8 cellular contexts compared by ENCODE assay signal in genomic region chr22:20530368-20531153, GRCh38. TPM values are rescaled to one million over a fixed set of nuclear protein-coding genes. Genes with fewer than 3 reads are reported as not detected.
DNase-seq lines count a peak whose midpoint lies in the region; ATAC-seq and TF ChIP-seq lines count a peak whose summit lies in the region.

No MANE protein-coding gene starts in this region.

- no peak for TF ChIP-seq CTCF in hepatocyte (IDR thresholded peaks at IDR 0.05; ENCODE audit: poor library complexity)
- TF ChIP-seq CTCF in stomach (IDR thresholded peaks at IDR 0.05), result no peak

- no peak for ATAC-seq in GM21367 (IDR thresholded peaks at IDR 0.05; ENCODE audit: unreplicated experiment)
- ATAC-seq in HG02852 (IDR thresholded peaks at IDR 0.05; ENCODE audit: unreplicated experiment), result no peak
- ATAC-seq in HG03139 (IDR thresholded peaks at IDR 0.05; ENCODE audit: unreplicated experiment), result no peak

- peaks cover 49% of the 10 kb centered on the region for H4K20me1 ChIP-seq in hepatocyte (ENCODE audit: insufficient read depth, poor library complexity, severe bottlenecking)

- H3K36me3 ChIP-seq in adipocyte (ENCODE audit: control insufficient read depth, insufficient read depth, low read length, severe bottlenecking) (peaks cover 20% of the 10 kb centered on the region), hepatocyte (replicated peaks; ENCODE audit: insufficient read depth, low read depth) (no peaks in the 10 kb centered on the region), stomach (peaks cover 0 to 28% (median 25%) of the 10 kb centered on the region in 4 donors)

- H3K9me2 ChIP-seq in hepatocyte (replicated peaks; ENCODE audit: insufficient read depth), result no peaks in the 10 kb centered on the region

- H3K9ac ChIP-seq in adipocyte (ENCODE audit: low read length), result peak overlapping the region; percentile 81

- H3K4me3 ChIP-seq in adipocyte (ENCODE audit: low read length), result peak overlapping the region; percentile 22
- no peak overlapping the region for H3K4me3 ChIP-seq in hepatocyte
- H3K4me3 ChIP-seq in stomach, result no peak overlapping the region

- TF ChIP-seq EP300 in stomach (IDR thresholded peaks at IDR 0.05), result no peak

- H2AFZ ChIP-seq in hepatocyte, result no peak overlapping the region

- peak; percentile 46 for DNase-seq in H4 (ENCODE audit: low spot score)
- DNase-seq in adipocyte (ENCODE audit: low read depth), result peak; percentile 73
- peak; percentile 65 for DNase-seq in hepatocyte (ENCODE audit: low spot score)
- DNase-seq in stomach, result no peak
- no peak for DNase-seq in HUDEP-2 (lab: John Stamatoyannopoulos, UW; ENCODE audit: unreplicated experiment in 76 of 76)

- H3K27ac ChIP-seq in hepatocyte (peak overlapping the region; percentile 93), stomach (peak overlapping the region; percentile 39 to 82 (median 73))

- H3K79me2 ChIP-seq in hepatocyte, result peaks cover 88% of the 10 kb centered on the region

- TF ChIP-seq POLR2A in stomach (IDR thresholded peaks at IDR 0.05), result no peak

- H3K9me3 ChIP-seq in adipocyte (ENCODE audit: control insufficient read depth, low read length) (no peaks in the 10 kb centered on the region), hepatocyte (ENCODE audit: low read depth) (no peaks in the 10 kb centered on the region), stomach (no peaks in the 10 kb centered on the region)

- intact Hi-C loops in stomach (cut with DNase I; ENCODE audit: low total_unique reads), result no loop called here

- H3K4me2 ChIP-seq in hepatocyte, result peak overlapping the region; percentile 15

- H3K4me1 ChIP-seq in adipocyte (ENCODE audit: control insufficient read depth, insufficient read depth, low read length), result peaks cover 61% of the 10 kb centered on the region
- peaks cover 39% of the 10 kb centered on the region for H3K4me1 ChIP-seq in hepatocyte (ENCODE audit: insufficient read depth)
- peaks cover 38 to 96% (median 59%) of the 10 kb centered on the region in 4 donors for H3K4me1 ChIP-seq in stomach

- H3K27me3 ChIP-seq in adipocyte (replicated peaks; ENCODE audit: control insufficient read depth, insufficient read depth, low read length) (no peaks in the 10 kb centered on the region), hepatocyte (no peaks in the 10 kb centered on the region), stomach (no peaks in the 10 kb centered on the region)

- 72% methylated on average over 15 of the region's 15 CpGs for WGBS in hepatocyte (ENCODE audit: low lambda C conversion rate, missing lambda C conversion rate)
- WGBS in stomach, 5 donors, result 62 to 72% (median 64%) methylated on average over 14 to 15 of the region's 15 CpGs

RNA-seq across cellular contexts. Expression of gene MED15, which starts 23.2 kb away (rescaled TPM):
- total RNA-seq in H4 (2014; rRNA removed; shearing (Covaris generic)), result 5.7 and 9.1 TPM in 2 replicates
- total RNA-seq in hepatocyte, result 19.7 and 31.5 TPM in 2 replicates
- 53.1 and 53.2 TPM in 2 replicates for polyA plus RNA-seq in hepatocyte
- 100 to 1,000 TPM in 3 of 5 donors, 10 to 100 TPM in 2; 28.3 to 289 (median 135) TPM for total RNA-seq in stomach
- 10 to 100 TPM; 29.3 to 41.9 (median 39.3) TPM for polyA plus RNA-seq in stomach

RNA-seq across cellular contexts. Expression of gene KLHL22, which starts 35.0 kb away (rescaled TPM):
- total RNA-seq in H4 (2014; rRNA removed; shearing (Covaris generic)), result 8.6 and 13.7 TPM in 2 replicates
- total RNA-seq in hepatocyte, result 32.5 and 38.0 TPM in 2 replicates
- polyA plus RNA-seq in hepatocyte, result 20.5 and 23.6 TPM in 2 replicates
- total RNA-seq in stomach, result 10 to 100 TPM in 4 of 5 donors, 1 to 10 TPM in 1; 7.0 to 26.5 (median 22.8) TPM
- 10 to 100 TPM in 2 of 3 donors, 1 to 10 TPM in 1; 7.0 to 10.8 (median 10.2) TPM for polyA plus RNA-seq in stomach

Comparison
In these comparisons a context has a peak if more than half of its experiments do, and no peak if none do; other contexts are left out.
1. DNase-seq: peak in H4 (single experiment), adipocyte (single experiment) and hepatocyte (single experiment); none in stomach (single experiment) and HUDEP-2 (0 of 76).